14 cellular contexts compared by ENCODE assay signal in the genomic region with DNA sequence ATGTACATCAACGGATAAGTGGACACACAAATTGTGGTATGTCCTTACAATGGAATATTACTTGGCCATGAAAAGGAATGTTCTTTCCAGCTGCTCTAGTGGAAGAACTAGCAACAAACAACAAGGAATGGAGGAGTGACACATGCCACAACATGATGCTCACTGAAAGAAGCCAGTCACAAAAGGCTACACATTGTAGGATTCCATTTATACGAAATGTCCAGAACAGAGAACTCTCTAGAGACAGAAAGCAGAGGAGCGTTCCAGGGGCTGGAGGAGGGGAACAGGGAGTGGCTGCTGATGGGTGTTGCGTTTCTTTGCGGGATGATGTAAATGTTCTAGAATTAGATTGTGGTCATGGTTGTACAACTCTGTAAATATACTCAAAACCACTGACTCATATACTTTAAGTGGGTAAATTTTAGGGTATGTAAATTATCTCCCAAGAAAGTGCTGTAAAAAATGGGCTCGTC. TPM values are rescaled to one million over a fixed set of nuclear protein-coding genes. Genes with fewer than 3 reads are reported as not detected.
DNase-seq lines count a peak whose midpoint lies in the region; ATAC-seq and TF ChIP-seq lines count a peak whose summit lies in the region.
"Had no signal": no experiment of that assay in that cellular context is flagged by ENCODE, and none has a peak within 500 bp of the region (broad histone marks: within the 10 kb centered on the region; RNA-seq: fewer than 3 reads in every experiment).

No MANE protein-coding gene starts in this region.

- ATAC-seq in WTC11 = no peak
- ATAC-seq in upper lobe of left lung (ENCODE audit: low FRiP score in 2 of 2) = peak; percentile 43 to 64
- ATAC-seq: GM23338 had no signal

- H3K27me3 ChIP-seq in breast epithelium (no peaks in the 10 kb centered on the region), upper lobe of left lung (no peaks in the 10 kb centered on the region)

- H3K4me1 Mint-ChIP-seq in MCF 10A (ENCODE audit: insufficient read depth, unreplicated experiment) (peaks cover 7% of the 10 kb centered on the region), WTC11 (peaks cover 25% of the 10 kb centered on the region)
- H3K4me1 Mint-ChIP-seq: endodermal cell had no signal

- no peak for TF ChIP-seq EP300 in upper lobe of left lung (IDR thresholded peaks at IDR 0.05)

- H3K9me3 Mint-ChIP-seq in MCF 10A (ENCODE audit: unreplicated experiment) (no peaks in the 10 kb centered on the region), WTC11 (peaks cover 15% of the 10 kb centered on the region)

- peak; percentile 50 for DNase-seq in MCF 10A (ENCODE audit: unreplicated experiment)
- DNase-seq in breast epithelium (ENCODE audit: low spot score in 2 of 2) = no peak
- DNase-seq in WTC11 (ENCODE audit: low spot score) = no peak
- DNase-seq in glomerular visceral epithelial cell (ENCODE audit: extremely low spot score) = peak; percentile 71
- DNase-seq in upper lobe of left lung = peak in 1 of 2 donors; percentile 52
- no peak for DNase-seq in activated T-cell treated with anti-CD3 and anti-CD28 coated beads, Interleukin-2, amount 50 U/mL, for 1 hour
- DNase-seq in stimulated activated naive CD4-positive, alpha-beta T cell (lab: John Stamatoyannopoulos, UW) = no peak
- DNase-seq in erythroblast (lab: John Stamatoyannopoulos, UW) = no peak
- DNase-seq: endodermal cell, kidney, NCI-H69, nephron progenitor cell, T-helper 2 cell had no signal

- H3K27ac Mint-ChIP-seq in MCF 10A (ENCODE audit: low read depth, unreplicated experiment) (peak overlapping the region; percentile 6), WTC11 (no peak overlapping the region)
- H3K27ac Mint-ChIP-seq: endodermal cell, GM23338, nephron progenitor cell had no signal

- H3K36me3 Mint-ChIP-seq in MCF 10A (ENCODE audit: insufficient read depth, unreplicated experiment) = no peaks in the 10 kb centered on the region
- H3K36me3 Mint-ChIP-seq in WTC11 = peaks cover 12% of the 10 kb centered on the region

- H3K4me3 Mint-ChIP-seq in MCF 10A (ENCODE audit: unreplicated experiment) (no peak overlapping the region), WTC11 (no peak overlapping the region)
- H3K4me3 Mint-ChIP-seq: endodermal cell, GM23338, nephron progenitor cell had no signal

- H3K27ac ChIP-seq in breast epithelium = peak overlapping the region in 1 of 2 donors; percentile 48
- H3K27ac ChIP-seq in upper lobe of left lung = peak overlapping the region in 3 of 4 donors; percentile 55 to 76 (median 58)

- CTCF ChIA-PET in MCF 10A (lab: Yijun Ruan, JAX) (interaction anchor here (1.0 kb wide), 1 partner anchor 107 kb away, joined by 3 read pairs; no protein-coding TSS in a partner anchor), WTC11 (lab: Charles Lee) (interaction anchor here (1.0 kb wide), 1 partner anchor 27 kb away, joined by 3 read pairs; no protein-coding TSS in a partner anchor)

- no peaks in the 10 kb centered on the region for H3K36me3 ChIP-seq in breast epithelium
- no peaks in the 10 kb centered on the region for H3K36me3 ChIP-seq in upper lobe of left lung

- WGBS in upper lobe of left lung, 2 donors = 67% methylated on average over 6 of the region's 6 CpGs

- H3K4me3 ChIP-seq in breast epithelium = no peak overlapping the region
- H3K4me3 ChIP-seq in upper lobe of left lung = no peak overlapping the region
- H3K4me3 ChIP-seq: GM23338 had no signal

- H3K9me3 ChIP-seq in breast epithelium = no peaks in the 10 kb centered on the region
- peaks cover 0 to 5% (median 0%) of the 10 kb centered on the region in 4 donors for H3K9me3 ChIP-seq in upper lobe of left lung

- TF ChIP-seq CTCF in MCF 10A (IDR thresholded peaks at IDR 0.05; ENCODE audit: unreplicated experiment) (no peak), breast epithelium (IDR thresholded peaks at IDR 0.05) (no peak), WTC11 (IDR thresholded peaks at IDR 0.05) (no peak), upper lobe of left lung (IDR thresholded peaks at IDR 0.05) (no peak)

- H3K27me3 Mint-ChIP-seq in MCF 10A (ENCODE audit: insufficient read depth, unreplicated experiment) = no peaks in the 10 kb centered on the region
- peaks cover 6% of the 10 kb centered on the region for H3K27me3 Mint-ChIP-seq in WTC11 (ENCODE audit: low read depth)

- no TSS peak for BruUV-seq in MCF 10A (replicated peaks; lab: Mats Ljungman, UMichigan)

- no peak for TF ChIP-seq POLR2A in breast epithelium (IDR thresholded peaks at IDR 0.05)
- TF ChIP-seq POLR2A in upper lobe of left lung (IDR thresholded peaks at IDR 0.05) = no peak
- no peak for TF ChIP-seq POLR2A in erythroblast (IDR thresholded peaks at IDR 0.05; ENCODE audit: low read length)

- intact Hi-C loops in MCF 10A (cut with micrococcal nuclease) (no loop called here), breast epithelium (cut with DNase I; ENCODE audit: low total_unique reads) (no loop called here)

- POLR2A ChIA-PET in MCF 10A (lab: Yijun Ruan, JAX) (no interaction called here), WTC11 (lab: Charles Lee) (no interaction called here)

- no peaks in the 10 kb centered on the region for H3K4me1 ChIP-seq in breast epithelium
- H3K4me1 ChIP-seq in upper lobe of left lung = peaks cover 19 to 35% (median 29%) of the 10 kb centered on the region in 4 donors

TF ChIP-seq in WTC11, 78 proteins besides CTCF, POLR2A, EP300 and RAD21:
- no peak for TF ChIP-seq ZNF396 (CRISPR knock-in tag; IDR thresholded peaks at IDR 0.05; ENCODE audit: borderline replicate concordance)
- TF ChIP-seq ZNF232 (CRISPR knock-in tag; IDR thresholded peaks at IDR 0.05) = no peak
- peak; percentile 78 for TF ChIP-seq GTF2I (CRISPR knock-in tag; conservative IDR thresholded peaks at IDR 0.05)
- no peak for TF ChIP-seq ESRRA (CRISPR knock-in tag; IDR thresholded peaks at IDR 0.05; ENCODE audit: borderline replicate concordance)
- no peak for TF ChIP-seq ATF1 (CRISPR knock-in tag; IDR thresholded peaks at IDR 0.05)
- TF ChIP-seq ZBTB21 (CRISPR knock-in tag; IDR thresholded peaks at IDR 0.05; ENCODE audit: borderline replicate concordance) = no peak
TF ChIP-seq in WTC11: peak in this region for 1.

RNA-seq across cellular contexts. Expression of gene PDGFB, which starts 32.4 kb away (rescaled TPM):
- 0.29 and 0.37 TPM in 2 replicates for total RNA-seq in MCF 10A (2022)
- total RNA-seq in breast epithelium = 10 to 100 TPM in 1 of 3 donors, 1 to 10 TPM in 2; 5.3 to 11.1 (median 8.5) TPM
- total RNA-seq in WTC11 (2021) = 6.8 to 9.2 TPM (median 7.7 TPM) in 3 replicates
- 10 to 100 TPM; 15.4 to 41.7 (median 24.1) TPM for total RNA-seq in upper lobe of left lung

RNA-seq across cellular contexts. Expression of gene RPL3, which starts 42.3 kb away (rescaled TPM):
- total RNA-seq in MCF 10A (2022) (3,475 and 3,632 TPM in 2 replicates), breast epithelium (1,000 to 10,000 TPM; 1,827 to 3,262 (median 2,633) TPM), WTC11 (2021) (3,009 to 3,279 TPM (median 3,249 TPM) in 3 replicates), upper lobe of left lung (1,000 to 10,000 TPM; 1,194 to 1,833 (median 1,624) TPM)

Comparison
In these comparisons a context has a peak if more than half of its experiments do, and no peak if none do; other contexts are left out.
1. DNase-seq: peak in MCF 10A (single experiment) and glomerular visceral epithelial cell (single experiment); none in breast epithelium (0 of 2), WTC11 (single experiment), activated T-cell treated with anti-CD3 and anti-CD28 coated beads, Interleukin-2, amount 50 U/mL, for 1 hour (single experiment), stimulated activated naive CD4-positive, alpha-beta T cell (0 of 6) and erythroblast (0 of 2).